8 cellular contexts compared by ENCODE assay signal in the genomic region with DNA sequence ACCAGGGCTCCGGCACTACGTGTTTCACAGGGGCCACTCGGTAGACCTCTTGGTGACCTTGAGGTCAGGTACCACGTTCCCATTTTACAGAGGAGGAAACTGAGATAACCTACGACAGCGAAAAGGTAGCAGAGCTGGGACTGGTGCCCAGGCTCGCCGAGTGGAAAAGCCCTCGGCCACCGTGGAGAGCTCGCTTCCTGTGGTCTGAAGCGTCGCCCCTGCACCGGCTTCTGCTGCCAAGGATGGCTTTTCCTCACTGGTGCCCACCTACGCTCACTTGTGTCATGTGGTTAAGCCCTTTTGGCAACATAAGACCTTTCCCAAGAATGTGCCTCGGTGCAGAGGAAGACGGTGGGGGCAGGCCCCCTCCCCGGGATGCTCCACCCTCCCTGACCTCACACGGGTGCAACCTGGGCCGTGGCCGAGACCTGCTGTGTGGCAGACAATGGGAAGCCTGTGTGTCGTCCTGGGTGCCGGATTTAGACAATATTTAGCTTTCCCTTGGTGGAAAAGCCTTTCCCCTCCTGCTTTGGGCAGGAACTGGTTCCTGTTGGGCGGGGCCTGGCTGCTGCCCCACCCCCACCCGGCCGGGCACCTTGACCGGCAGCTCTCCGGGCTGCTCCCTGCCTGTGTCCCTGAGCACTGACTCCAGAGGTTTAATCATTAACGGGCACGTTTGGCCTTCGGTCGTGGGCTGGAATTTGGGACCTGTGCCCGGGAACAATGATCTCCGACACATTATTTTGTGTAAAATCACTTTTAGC. TPM values are rescaled to one million over a fixed set of nuclear protein-coding genes. Genes with fewer than 3 reads are reported as not detected.
DNase-seq lines count a peak whose midpoint lies in the region; ATAC-seq, FAIRE-seq and TF ChIP-seq lines count a peak whose summit lies in the region.

No MANE protein-coding gene starts in this region.

- H3K4me3 ChIP-seq in H1 (ENCODE audit: extremely low read depth in 1 of 4, insufficient read depth in 2 of 4, low read depth in 3 of 4, low read length in 4 of 4), result 0 out of 8 replicates have a peak overlapping the region, but pooled peaks of 1 of the 4 experiments have one; percentile 7
- no peak overlapping the region for H3K4me3 ChIP-seq in neuronal stem cell (ENCODE audit: low read length in 2 of 2)

- H3K18ac ChIP-seq in H1 (ENCODE audit: extremely low read depth, low read length) (peak overlapping the region; percentile 36), neuronal stem cell (ENCODE audit: low read length) (peak overlapping the region; percentile 11)

- FAIRE-seq in H1 (lab: Jason Lieb, UNC), result no peak

- no peaks in the 10 kb centered on the region for H4K20me1 ChIP-seq in H1 (replicated peaks in 1 of 2; ENCODE audit: control insufficient read depth in 1 of 2, insufficient read depth in 2 of 2, low read length in 2 of 2)

- H2BK5ac ChIP-seq in H1 (ENCODE audit: low read depth, low read length) (peak overlapping the region; percentile 81; the same call in 1 of the 2 replicates), neuronal stem cell (ENCODE audit: low read length) (no peak overlapping the region)

- H3K27me3 ChIP-seq in H1 (replicated peaks in 1 of 4; ENCODE audit: control insufficient read depth in 3 of 4, extremely low read depth in 1 of 4, insufficient read depth in 3 of 4, low read length in 3 of 4) (no peaks in the 10 kb centered on the region), neuronal stem cell (ENCODE audit: control insufficient read depth in 3 of 3, insufficient read depth in 3 of 3, low read depth in 1 of 3, low read length in 3 of 3) (peaks cover 0 to 40% (median 0%) of the 10 kb centered on the region in 3 experiments)

- H3K4me2 ChIP-seq in H1 (ENCODE audit: insufficient read depth in 1 of 2, low read depth in 2 of 2, low read length in 2 of 2) (peak overlapping the region; percentile 5 to 50; a peak in 3 of 4 replicates), neuronal stem cell (ENCODE audit: insufficient read depth, low read length, poor library complexity, severe bottlenecking) (no peak overlapping the region)

- TF ChIP-seq POLR2A in H1 (IDR thresholded peaks at IDR 0.05; ENCODE audit: control extremely low read depth in 1 of 2, low read depth in 2 of 2, low read length in 2 of 2), result no peak

- TF ChIP-seq EP300 in H1 (IDR thresholded peaks at IDR 0.05; ENCODE audit: borderline replicate concordance in 1 of 2, low read depth in 2 of 2, low read length in 2 of 2), result no peak

- TF ChIP-seq CTCF in C4-2B (conservative IDR thresholded peaks at IDR 0.05) (no peak), H1 (IDR thresholded peaks at IDR 0.05; ENCODE audit: control extremely low read depth in 1 of 3, insufficient read depth in 1 of 3, low read depth in 1 of 3, low read length in 3 of 3) (no peak)

- H3K79me1 ChIP-seq in H1 (ENCODE audit: low read depth, low read length) (no peaks in the 10 kb centered on the region), neuronal stem cell (ENCODE audit: low read depth, low read length) (no peaks in the 10 kb centered on the region)

- H2AFZ ChIP-seq in H1 (ENCODE audit: low read length) (peak overlapping the region; percentile 66; the same call in 1 of the 2 replicates), neuronal stem cell (ENCODE audit: low read length) (peak overlapping the region; percentile 42)

- no peak; a peak in 1 of 4 replicates for TF ChIP-seq RAD21 in H1 (IDR thresholded peaks at IDR 0.05 in 1 of 2, conservative IDR thresholded peaks at IDR 0.05 in 1 of 2; ENCODE audit: low read depth in 2 of 2, low read length in 2 of 2)

- DNase-seq in LoVo (ENCODE audit: low spot score), result peak; percentile 84
- peak in 1 of 2 experiments; percentile 73 for DNase-seq in H1 (ENCODE audit: low read depth in 1 of 2, low spot score in 2 of 2)
- no peak for DNase-seq in neuronal stem cell (ENCODE audit: low spot score)
- no peak for DNase-seq in NCI-H128 (lab: John Stamatoyannopoulos, UW; ENCODE audit: unreplicated experiment)
- DNase-seq in retina, result no peak
- no peak for DNase-seq in activated gamma-delta T cell treated with Interleukin-2 at 50 U/mL for 16 hours

- H2AK5ac ChIP-seq in H1 (ENCODE audit: low read depth, low read length) (no peak overlapping the region), neuronal stem cell (ENCODE audit: low read depth, low read length) (peak overlapping the region; percentile 5)

- H4K91ac ChIP-seq in H1 (replicated peaks; ENCODE audit: insufficient read length, low read length), result peak overlapping the region; percentile 34
- H4K91ac ChIP-seq in neuronal stem cell (ENCODE audit: low read depth, low read length, poor library complexity), result no peak overlapping the region

- H3K9me3 ChIP-seq in H1 (ENCODE audit: insufficient read depth in 2 of 2, low read depth in 1 of 2, low read length in 1 of 2) (no peaks in the 10 kb centered on the region), neuronal stem cell (replicated peaks in 1 of 2; ENCODE audit: control insufficient read depth in 2 of 2, insufficient read depth in 1 of 2, low read depth in 1 of 2, low read length in 2 of 2) (peaks cover 0 to 3% of the 10 kb centered on the region in 2 donors)

- WGBS in H1 (ENCODE audit: extremely low coverage in 1 of 2, insufficient coverage in 1 of 2, insufficient read length in 1 of 2, insufficient replicate concordance in 2 of 2, low coverage in 1 of 2, low lambda C conversion rate in 2 of 2, missing lambda C conversion rate in 1 of 2), 2 experiments, result 67% methylated on average over 33 of the region's 34 CpGs; no CpG with 5 or more reads in 1 of the 2 experiments
- no CpG with 5 or more reads among the region's 34 CpGs for WGBS in neuronal stem cell (ENCODE audit: extremely low coverage in 2 of 2, insufficient read length in 2 of 2, insufficient replicate concordance in 1 of 2), 2 donors

- H4K5ac ChIP-seq in H1 (ENCODE audit: insufficient read length, low read depth, low read length), result no peak overlapping the region

- no peak overlapping the region for H2BK120ac ChIP-seq in H1 (replicated peaks; ENCODE audit: low read depth, low read length)
- H2BK120ac ChIP-seq in neuronal stem cell (ENCODE audit: low read depth, low read length), result no peak overlapping the region

- H4K8ac ChIP-seq in H1 (ENCODE audit: extremely low read depth, insufficient read depth, low read length) (no peak overlapping the region; the same call in 1 of the 2 replicates), neuronal stem cell (ENCODE audit: low read depth, low read length) (peak overlapping the region; percentile 68)

- no peaks in the 10 kb centered on the region for H3K36me3 ChIP-seq in H1 (ENCODE audit: control insufficient read depth in 2 of 4, insufficient read depth in 4 of 4, low read length in 3 of 4)
- H3K36me3 ChIP-seq in neuronal stem cell (replicated peaks in 1 of 2; ENCODE audit: control insufficient read depth in 2 of 2, insufficient read depth in 2 of 2, low read length in 2 of 2), result no peaks in the 10 kb centered on the region

- peaks cover 11 to 18% (median 12%) of the 10 kb centered on the region in 4 experiments for H3K4me1 ChIP-seq in H1 (replicated peaks in 1 of 4; ENCODE audit: control insufficient read depth in 3 of 4, insufficient read depth in 4 of 4, low read length in 3 of 4)
- H3K4me1 ChIP-seq in neuronal stem cell (ENCODE audit: control insufficient read depth in 2 of 2, insufficient read depth in 1 of 2, low read depth in 1 of 2, low read length in 2 of 2), result peaks cover 11 to 17% of the 10 kb centered on the region in 2 donors

- POLR2A ChIA-PET in H1 (lab: Charles Lee; ENCODE audit: partially characterized antibody), result interaction anchor here (0.6 to 1.4 kb wide), 3 partner anchors 9 to 42 kb away, joined by 3 to 6 read pairs (median 3); a partner anchor contains a TSS

- H3K9ac ChIP-seq in H1 (replicated peaks in 1 of 4; ENCODE audit: extremely low read depth in 1 of 4, low read depth in 3 of 4, low read length in 3 of 4) (no peak overlapping the region), neuronal stem cell (ENCODE audit: low read depth, low read length, poor library complexity) (no peak overlapping the region)

- H3K14ac ChIP-seq in H1 (ENCODE audit: insufficient read length) (no peak overlapping the region), neuronal stem cell (ENCODE audit: low read length) (peak overlapping the region; percentile 17)

- H2BK12ac ChIP-seq in H1 (ENCODE audit: low read depth, low read length) (peak overlapping the region; percentile 52; the same call in 1 of the 2 replicates), neuronal stem cell (ENCODE audit: low read length) (no peak overlapping the region)

- H3K56ac ChIP-seq in H1 (replicated peaks; ENCODE audit: insufficient read length, low read depth, low read length), result no peak overlapping the region

- no peak overlapping the region for H3K23ac ChIP-seq in H1 (ENCODE audit: insufficient read length)
- H3K23ac ChIP-seq in neuronal stem cell (ENCODE audit: low read depth, low read length, poor library complexity), result peak overlapping the region; percentile 58

- H2BK15ac ChIP-seq in H1 (ENCODE audit: low read length) (peak overlapping the region; percentile 67; the same call in 1 of the 2 replicates), neuronal stem cell (ENCODE audit: low read length) (no peak overlapping the region)

- H2BK20ac ChIP-seq in H1 (ENCODE audit: low read length), result no peak overlapping the region

- H3K27ac ChIP-seq in C4-2B (peak overlapping the region; percentile 80), H1 (ENCODE audit: low read depth, low read length) (0 out of 2 replicates have a peak overlapping the region, but pooled peaks have one; percentile 26), neuronal stem cell (replicated peaks; ENCODE audit: low read length) (no peak overlapping the region)

- CTCF ChIA-PET in H1 (lab: Charles Lee; ENCODE audit: partially characterized antibody), result interaction anchor here (0.8 to 3.3 kb wide), 14 partner anchors 12 to 197 kb away, joined by 3 to 16 read pairs (median 4); no protein-coding TSS in a partner anchor

- no peak overlapping the region for H3K4ac ChIP-seq in H1 (replicated peaks; ENCODE audit: insufficient read length, low read depth, low read length)
- H3K4ac ChIP-seq in neuronal stem cell (ENCODE audit: low read length), result no peak overlapping the region

- H3K23me2 ChIP-seq in H1 (ENCODE audit: low read depth, low read length), result peaks cover 6% of the 10 kb centered on the region; the same call in 1 of the 2 replicates

- no peak for ATAC-seq in GM21786 (IDR thresholded peaks at IDR 0.05; ENCODE audit: unreplicated experiment)

- H3K79me2 ChIP-seq in H1 (ENCODE audit: control insufficient read depth in 1 of 2, insufficient read depth in 2 of 2, low read length in 2 of 2), result no peaks in the 10 kb centered on the region

RNA-seq across cellular contexts. Expression of a gene that starts 32.4 kb away (rescaled TPM):
- total RNA-seq in H1 (2021; fragmentation: NEBNext Ultra II Directional; extraction: Animal tissue kit (Norgen Biotek cat#: 25700)), result 8.9 and 9.7 TPM in 2 replicates
- polyA plus RNA-seq in H1 (2011; rRNA removed), result 2.6 and 4.5 TPM in 2 replicates
- polyA plus RNA-seq in H1 (2011; cell fraction: cytosol; rRNA removed), result 2.7 TPM
- polyA plus RNA-seq in H1 (2011; cell fraction: nucleus; rRNA removed), result 9.9 TPM
- polyA plus RNA-seq in H1 (2012, experiment 1 of 2), result 5.3 to 8.0 TPM (median 5.5 TPM) in 4 replicates
- 2.4 TPM for polyA plus RNA-seq in H1 (2012, experiment 2 of 2)
- 4.8 TPM for polyA plus RNA-seq in H1 (2013, experiment 1 of 2)
- 5.1 TPM for polyA plus RNA-seq in H1 (2013, experiment 2 of 2)
- 5.4 and 9.3 TPM in 2 replicates for polyA minus RNA-seq in H1 (2011; rRNA and poly(A)+ RNA removed)
- 5.7 TPM for polyA minus RNA-seq in H1 (2011; cell fraction: cytosol; rRNA and poly(A)+ RNA removed)
- 7.7 TPM for polyA minus RNA-seq in H1 (2011; cell fraction: nucleus; rRNA and poly(A)+ RNA removed)
- polyA plus RNA-seq in neuronal stem cell (2013, experiment 1 of 2), result 2.1 TPM
- 1.6 TPM for polyA plus RNA-seq in neuronal stem cell (2013, experiment 2 of 2)

RNA-seq across cellular contexts. Expression of a gene that starts 48.5 kb away (rescaled TPM):
- total RNA-seq in H1 (2021; fragmentation: NEBNext Ultra II Directional; extraction: Animal tissue kit (Norgen Biotek cat#: 25700)), result not detected in 2 replicates
- polyA plus RNA-seq in H1 (2011; rRNA removed), result not detected in 2 replicates
- 0.03 TPM for polyA plus RNA-seq in H1 (2011; cell fraction: cytosol; rRNA removed)
- not detected for polyA plus RNA-seq in H1 (2011; cell fraction: nucleus; rRNA removed)
- not detected in 4 replicates for polyA plus RNA-seq in H1 (2012, experiment 1 of 2)
- polyA plus RNA-seq in H1 (2012, experiment 2 of 2), result not detected
- under 0.01 TPM for polyA plus RNA-seq in H1 (2013, experiment 1 of 2)
- 0.02 TPM for polyA plus RNA-seq in H1 (2013, experiment 2 of 2)
- 0.16 TPM in 1 of 2 replicates, not detected in the other for polyA minus RNA-seq in H1 (2011; rRNA and poly(A)+ RNA removed)
- polyA minus RNA-seq in H1 (2011; cell fraction: cytosol; rRNA and poly(A)+ RNA removed), result not detected
- 0.20 TPM for polyA minus RNA-seq in H1 (2011; cell fraction: nucleus; rRNA and poly(A)+ RNA removed)
- not detected for polyA plus RNA-seq in neuronal stem cell (2013, experiment 1 of 2)
- not detected for polyA plus RNA-seq in neuronal stem cell (2013, experiment 2 of 2)
